ENCODE assay signal across 10 cellular contexts in the genomic region with DNA sequence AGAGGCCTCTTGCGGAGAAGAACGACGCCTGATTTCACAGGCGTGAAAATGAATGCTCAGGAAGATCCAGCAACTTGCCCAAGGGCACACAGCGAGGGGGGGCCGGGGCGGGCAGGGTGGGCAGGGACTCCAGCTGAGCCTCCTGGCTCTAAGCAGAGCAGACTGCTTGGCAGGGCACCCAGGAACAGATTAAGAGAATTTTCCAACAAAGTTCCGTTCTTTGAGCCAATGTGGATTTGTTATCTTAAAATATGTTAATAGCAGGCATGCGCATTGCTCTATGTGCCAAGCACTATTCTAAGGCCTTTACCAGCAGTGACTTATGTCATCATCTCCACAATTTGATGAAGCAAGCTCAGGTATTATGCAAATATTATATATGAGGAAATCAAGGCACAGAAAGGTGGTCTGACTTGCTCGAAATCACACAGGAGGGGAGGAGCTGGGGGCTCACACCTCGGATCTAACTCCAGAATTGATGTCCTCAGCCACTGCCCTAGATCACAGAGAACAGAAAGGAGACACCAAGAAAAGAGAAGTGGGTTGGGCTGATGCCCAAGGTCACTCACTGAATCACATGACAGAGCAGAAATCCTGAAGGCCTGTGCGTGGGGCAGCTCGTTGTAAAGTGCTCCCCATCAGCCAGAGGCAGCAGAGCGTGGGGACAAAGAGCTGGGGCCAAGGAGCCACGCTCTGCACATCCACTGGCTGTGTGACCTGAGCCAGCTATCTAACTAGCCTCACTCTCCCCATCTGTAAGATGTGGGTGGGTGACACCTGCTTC. TPM values are rescaled to one million over a fixed set of nuclear protein-coding genes. Genes with fewer than 3 reads are reported as not detected.
DNase-seq lines count a peak whose midpoint lies in the region; TF ChIP-seq lines count a peak whose summit lies in the region.
"Had no signal": no experiment of that assay in that cellular context is flagged by ENCODE, and none has a peak within 500 bp of the region (broad histone marks: within the 10 kb centered on the region; RNA-seq: fewer than 3 reads in every experiment).

No MANE protein-coding gene starts in this region.

- no peaks in the 10 kb centered on the region for H3K27me3 ChIP-seq in tibial artery

- H3K4me3 Mint-ChIP-seq in brain, result peak overlapping the region; percentile 26 to 76 (median 69)
- H3K4me3 Mint-ChIP-seq in activated T-helper 1 cell treated with anti-CD3 and anti-CD28 coated beads, Interleukin-12 subunit alpha, Interleukin-12 subunit beta, Interleukin-2, Interleukin-4 antibody, amounts not matched to agents 30 ng/mL and 10 ng/mL and 1 ng/mL, durations not matched to agents 14 hours and 24 hours and 36 hours, result no peak overlapping the region
- H3K4me3 Mint-ChIP-seq: central memory CD8-positive, alpha-beta T cell had no signal

- H3K36me3 Mint-ChIP-seq in brain, result peaks cover 4% of the 10 kb centered on the region
- H3K36me3 Mint-ChIP-seq in activated T-helper 1 cell treated with anti-CD3 and anti-CD28 coated beads, Interleukin-12 subunit alpha, Interleukin-12 subunit beta, Interleukin-2, Interleukin-4 antibody, amounts not matched to agents 30 ng/mL and 10 ng/mL and 1 ng/mL, durations not matched to agents 14 hours and 24 hours and 36 hours (ENCODE audit: low read depth), result peaks cover 65% of the 10 kb centered on the region

- H3K4me1 ChIP-seq in mesodermal cell (ENCODE audit: control insufficient read depth, insufficient read depth, low read length, poor library complexity, severe bottlenecking) (peaks cover 20% of the 10 kb centered on the region), tibial artery (peaks cover 0 to 41% (median 32%) of the 10 kb centered on the region in 4 donors)

- H3K27ac Mint-ChIP-seq in brain, result peak overlapping the region; percentile 89 to 99 (median 96)
- H3K27ac Mint-ChIP-seq in activated T-helper 1 cell treated with anti-CD3 and anti-CD28 coated beads, Interleukin-12 subunit alpha, Interleukin-12 subunit beta, Interleukin-2, Interleukin-4 antibody, amounts not matched to agents 30 ng/mL and 10 ng/mL and 1 ng/mL, durations not matched to agents 14 hours and 24 hours and 36 hours, result no peak overlapping the region

- H3K4me1 Mint-ChIP-seq in brain, result peaks cover 52% of the 10 kb centered on the region
- H3K4me1 Mint-ChIP-seq in activated T-helper 1 cell treated with anti-CD3 and anti-CD28 coated beads, Interleukin-12 subunit alpha, Interleukin-12 subunit beta, Interleukin-2, Interleukin-4 antibody, amounts not matched to agents 30 ng/mL and 10 ng/mL and 1 ng/mL, durations not matched to agents 14 hours and 24 hours and 36 hours (ENCODE audit: low read depth), result peaks cover 22% of the 10 kb centered on the region
- H3K4me1 Mint-ChIP-seq: central memory CD8-positive, alpha-beta T cell had no signal

- H3K9me3 ChIP-seq in mesodermal cell (ENCODE audit: control insufficient read depth, low read length), result peaks cover 9% of the 10 kb centered on the region
- no peaks in the 10 kb centered on the region for H3K9me3 ChIP-seq in tibial artery

- peaks cover 13 to 29% (median 19%) of the 10 kb centered on the region in 5 experiments for H3K9me3 Mint-ChIP-seq in brain
- H3K9me3 Mint-ChIP-seq in activated T-helper 1 cell treated with anti-CD3 and anti-CD28 coated beads, Interleukin-12 subunit alpha, Interleukin-12 subunit beta, Interleukin-2, Interleukin-4 antibody, amounts not matched to agents 30 ng/mL and 10 ng/mL and 1 ng/mL, durations not matched to agents 14 hours and 24 hours and 36 hours, result peaks cover 25% of the 10 kb centered on the region

- H3K27me3 Mint-ChIP-seq in brain, result peaks cover 2% of the 10 kb centered on the region
- no peaks in the 10 kb centered on the region for H3K27me3 Mint-ChIP-seq in activated T-helper 1 cell treated with anti-CD3 and anti-CD28 coated beads, Interleukin-12 subunit alpha, Interleukin-12 subunit beta, Interleukin-2, Interleukin-4 antibody, amounts not matched to agents 30 ng/mL and 10 ng/mL and 1 ng/mL, durations not matched to agents 14 hours and 24 hours and 36 hours (ENCODE audit: insufficient read depth)
- H3K27me3 Mint-ChIP-seq: central memory CD8-positive, alpha-beta T cell had no signal

- DNase-seq in SKM-1 treated with dmso at 0.1 percent for 144 hours (lab: John Stamatoyannopoulos, UW; ENCODE audit: unreplicated experiment) (peak; percentile 45), SKM-1 (lab: John Stamatoyannopoulos, UW; ENCODE audit: unreplicated experiment) (no peak), tibial artery (peak in 1 of 2 donors; percentile 52), DMS53 treated with DMSO at 0.1 percent for 48 hours (lab: John Stamatoyannopoulos, UW; ENCODE audit: unreplicated experiment) (no peak), AG20443 (ENCODE audit: low spot score) (no peak)
- DNase-seq in activated T-helper 1 cell treated with anti-CD3 and anti-CD28 coated beads, Interleukin-12 subunit alpha, Interleukin-12 subunit beta, Interleukin-2, Interleukin-4 antibody, amounts not matched to agents 30 ng/mL and 10 ng/mL and 1 ng/mL, durations not matched to agents 14 hours and 24 hours and 36 hours (ENCODE audit: low spot score), result no peak
- DNase-seq: activated CD8-positive, alpha-beta memory T cell treated with anti-CD3 and anti-CD28 coated beads, Interleukin-2, amount 50 U/mL, for 48 hours had no signal

- intact Hi-C loops in tibial artery (cut with DNase I; ENCODE audit: low total_unique reads), result no loop called here
- intact Hi-C loops in activated T-helper 1 cell treated with anti-CD3 and anti-CD28 coated beads, Interleukin-12 subunit alpha, Interleukin-12 subunit beta, Interleukin-2, Interleukin-4 antibody, amounts not matched to agents 30 ng/mL and 10 ng/mL and 1 ng/mL, durations not matched to agents 14 hours and 24 hours and 36 hours (cut with micrococcal nuclease), result no loop called here

- WGBS in mesodermal cell (ENCODE audit: insufficient coverage in 2 of 2), 2 experiments, result 76 to 85% methylated on average over 13 of the region's 15 CpGs

- H3K4me3 ChIP-seq in mesodermal cell (ENCODE audit: extremely low read depth, insufficient read depth, low read length, poor library complexity, severe bottlenecking) (no peak overlapping the region), tibial artery (peak overlapping the region; percentile 12 to 37)

- H3K36me3 ChIP-seq in mesodermal cell (ENCODE audit: control insufficient read depth, insufficient read depth, low read length) (no peaks in the 10 kb centered on the region), tibial artery (no peaks in the 10 kb centered on the region)

- H3K27ac ChIP-seq in mesodermal cell (ENCODE audit: low read depth, low read length, severe bottlenecking) (peak overlapping the region; percentile 76), tibial artery (peak overlapping the region; percentile 61 to 72)

- TF ChIP-seq CTCF in brain (conservative IDR thresholded peaks at IDR 0.05), result no peak
- no peak for TF ChIP-seq CTCF in tibial artery (IDR thresholded peaks at IDR 0.05)

RNA-seq across cellular contexts. Expression of a gene that starts 23.2 kb away (rescaled TPM):
- polyA plus RNA-seq in brain (ENCODE audit: insufficient read depth, low read depth, low replicate concordance), result 10.8 TPM
- polyA plus RNA-seq in mesodermal cell (2013, experiment 1 of 2), result 19.5 TPM
- 13.0 TPM for polyA plus RNA-seq in mesodermal cell (2013, experiment 2 of 2)
- 10.6 and 10.9 TPM in 2 replicates for total RNA-seq in activated T-helper 1 cell treated with anti-CD3 and anti-CD28 coated beads, Interleukin-12 subunit alpha, Interleukin-12 subunit beta, Interleukin-2, Interleukin-4 antibody, amounts not matched to agents 30 ng/mL and 10 ng/mL and 1 ng/mL, durations not matched to agents 14 hours and 24 hours and 36 hours
